ENCODE assay signal across 12 cellular contexts in genomic region chr4:101356928-101357327, GRCh38. TPM values are rescaled to one million over a fixed set of nuclear protein-coding genes. Genes with fewer than 3 reads are reported as not detected.
DNase-seq lines count a peak whose midpoint lies in the region; ATAC-seq and TF ChIP-seq lines count a peak whose summit lies in the region.
"Had no signal": no experiment of that assay in that cellular context is flagged by ENCODE, and none has a peak within 500 bp of the region (broad histone marks: within the 10 kb centered on the region; RNA-seq: fewer than 3 reads in every experiment).

No MANE protein-coding gene starts in this region.

- CTCF ChIA-PET in AG04450 (lab: Charles Lee), result interaction anchor here (1.3 kb wide), 1 partner anchor 9 kb away, joined by 3 read pairs; the partner anchor contains the start of gene PPP3CA

- no peaks in the 10 kb centered on the region for H3K27me3 ChIP-seq in AG04450 (ENCODE audit: control insufficient read depth, insufficient read depth, low read length)

- ATAC-seq in HG02884 (IDR thresholded peaks at IDR 0.05; ENCODE audit: unreplicated experiment) (no peak), GM18868 (IDR thresholded peaks at IDR 0.05; ENCODE audit: unreplicated experiment) (no peak), HG03045 (IDR thresholded peaks at IDR 0.05; ENCODE audit: unreplicated experiment) (no peak)

- no peak overlapping the region; the same call in 1 of the 2 replicates for H3K4me3 ChIP-seq in AG04450 (ENCODE audit: low read depth, low read length)
- H3K4me3 ChIP-seq in cardiac fibroblast (replicated peaks in 1 of 2; ENCODE audit: low read depth in 2 of 2, low read length in 2 of 2), result no peak overlapping the region

- POLR2A ChIA-PET in AG04450 (lab: Yijun Ruan, JAX), result interaction anchor here (1.0 to 1.6 kb wide), 3 partner anchors 9 to 10 kb away, joined by 4 to 10 read pairs (median 7); partner anchors contain the start of gene PPP3CA

- TF ChIP-seq EP300 in Ishikawa (IDR thresholded peaks at IDR 0.05; ENCODE audit: borderline replicate concordance), result peak; percentile 51; the same call in 1 of the 2 replicates

- TF ChIP-seq RAD21 in Ishikawa (IDR thresholded peaks at IDR 0.05; ENCODE audit: low read depth), result no peak

- no peak for TF ChIP-seq CTCF in AG04450 (IDR thresholded peaks at IDR 0.05; ENCODE audit: low read depth, low read length)
- no peak for TF ChIP-seq CTCF in cardiac fibroblast (IDR thresholded peaks at IDR 0.05; ENCODE audit: low read depth, low read length)

- no peaks in the 10 kb centered on the region for H3K9me3 ChIP-seq in AG04450 (ENCODE audit: control insufficient read depth, insufficient read depth, low read length)

- DNase-seq in AG04450 (ENCODE audit: low read depth, low spot score) (peak; percentile 94), cardiac fibroblast (ENCODE audit: low read depth in 2 of 2) (peak; percentile 82 to 95), lung microvascular endothelial cell (ENCODE audit: low read depth in 2 of 2) (peak; percentile 56 to 75)
- no peak for DNase-seq in activated T-cell treated with anti-CD3 and anti-CD28 coated beads, Interleukin-2, amount 50 U/mL, for 48 hours
- DNase-seq: activated effector memory CD4-positive, alpha-beta T cell treated with anti-CD3 and anti-CD28 coated beads, Interleukin-2, amount 50 U/mL, for 16 hours; C1 segment of cervical spinal cord; stimulated activated CD4-positive, alpha-beta T cell treated with anti-CD3 and anti-CD28 coated beads, Interleukin-4, amount 100 ng/mL, for 4 hours; T-helper 2 cell had no signal

- H3K27ac ChIP-seq in AG04450 (ENCODE audit: low read depth, low read length), result peak overlapping the region; percentile 77

TF ChIP-seq in Ishikawa, 13 proteins besides CTCF, POLR2A, EP300 and RAD21:
- TF ChIP-seq FOXM1 (IDR thresholded peaks at IDR 0.05; ENCODE audit: borderline replicate concordance, low read depth), result no peak
- TF ChIP-seq, protein P1, sequence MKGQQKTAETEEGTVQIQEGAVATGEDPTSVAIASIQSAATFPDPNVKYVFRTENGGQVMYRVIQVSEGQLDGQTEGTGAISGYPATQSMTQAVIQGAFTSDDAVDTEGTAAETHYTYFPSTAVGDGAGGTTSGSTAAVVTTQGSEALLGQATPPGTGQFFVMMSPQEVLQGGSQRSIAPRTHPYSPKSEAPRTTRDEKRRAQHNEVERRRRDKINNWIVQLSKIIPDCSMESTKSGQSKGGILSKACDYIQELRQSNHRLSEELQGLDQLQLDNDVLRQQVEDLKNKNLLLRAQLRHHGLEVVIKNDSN (IDR thresholded peaks at IDR 0.05), result no peak
- TF ChIP-seq NFIC (IDR thresholded peaks at IDR 0.05), result peak; percentile 55
- TF ChIP-seq, protein P2, sequence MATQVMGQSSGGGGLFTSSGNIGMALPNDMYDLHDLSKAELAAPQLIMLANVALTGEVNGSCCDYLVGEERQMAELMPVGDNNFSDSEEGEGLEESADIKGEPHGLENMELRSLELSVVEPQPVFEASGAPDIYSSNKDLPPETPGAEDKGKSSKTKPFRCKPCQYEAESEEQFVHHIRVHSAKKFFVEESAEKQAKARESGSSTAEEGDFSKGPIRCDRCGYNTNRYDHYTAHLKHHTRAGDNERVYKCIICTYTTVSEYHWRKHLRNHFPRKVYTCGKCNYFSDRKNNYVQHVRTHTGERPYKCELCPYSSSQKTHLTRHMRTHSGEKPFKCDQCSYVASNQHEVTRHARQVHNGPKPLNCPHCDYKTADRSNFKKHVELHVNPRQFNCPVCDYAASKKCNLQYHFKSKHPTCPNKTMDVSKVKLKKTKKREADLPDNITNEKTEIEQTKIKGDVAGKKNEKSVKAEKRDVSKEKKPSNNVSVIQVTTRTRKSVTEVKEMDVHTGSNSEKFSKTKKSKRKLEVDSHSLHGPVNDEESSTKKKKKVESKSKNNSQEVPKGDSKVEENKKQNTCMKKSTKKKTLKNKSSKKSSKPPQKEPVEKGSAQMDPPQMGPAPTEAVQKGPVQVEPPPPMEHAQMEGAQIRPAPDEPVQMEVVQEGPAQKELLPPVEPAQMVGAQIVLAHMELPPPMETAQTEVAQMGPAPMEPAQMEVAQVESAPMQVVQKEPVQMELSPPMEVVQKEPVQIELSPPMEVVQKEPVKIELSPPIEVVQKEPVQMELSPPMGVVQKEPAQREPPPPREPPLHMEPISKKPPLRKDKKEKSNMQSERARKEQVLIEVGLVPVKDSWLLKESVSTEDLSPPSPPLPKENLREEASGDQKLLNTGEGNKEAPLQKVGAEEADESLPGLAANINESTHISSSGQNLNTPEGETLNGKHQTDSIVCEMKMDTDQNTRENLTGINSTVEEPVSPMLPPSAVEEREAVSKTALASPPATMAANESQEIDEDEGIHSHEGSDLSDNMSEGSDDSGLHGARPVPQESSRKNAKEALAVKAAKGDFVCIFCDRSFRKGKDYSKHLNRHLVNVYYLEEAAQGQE (IDR thresholded peaks at IDR 0.05; ENCODE audit: low read depth), result no peak
- TF ChIP-seq TCF12 (IDR thresholded peaks at IDR 0.05; ENCODE audit: low read depth), result peak; percentile 60
- no peak for TF ChIP-seq ZBTB7A (IDR thresholded peaks at IDR 0.05; ENCODE audit: low read depth)
- TF ChIP-seq TAF1 (IDR thresholded peaks at IDR 0.05; ENCODE audit: low read depth), result no peak
- no peak for TF ChIP-seq YY1 (IDR thresholded peaks at IDR 0.05; ENCODE audit: low read depth)
- TF ChIP-seq, protein P3, sequence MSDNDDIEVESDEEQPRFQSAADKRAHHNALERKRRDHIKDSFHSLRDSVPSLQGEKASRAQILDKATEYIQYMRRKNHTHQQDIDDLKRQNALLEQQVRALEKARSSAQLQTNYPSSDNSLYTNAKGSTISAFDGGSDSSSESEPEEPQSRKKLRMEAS (IDR thresholded peaks at IDR 0.05), result no peak
- no peak for TF ChIP-seq EGR1 (IDR thresholded peaks at IDR 0.05)
- TF ChIP-seq CREB1 (IDR thresholded peaks at IDR 0.05; ENCODE audit: low read depth), result no peak
- peak; percentile 72 for TF ChIP-seq TEAD4 (IDR thresholded peaks at IDR 0.05)
TF ChIP-seq in Ishikawa: peak in this region for 3.

RNA-seq across cellular contexts. Expression of gene PPP3CA, which starts 9.6 kb away (rescaled TPM):
- 32.5 and 38.7 TPM in 2 replicates for polyA plus RNA-seq in AG04450 (2011; rRNA removed)
- 53.4 and 87.6 TPM in 2 replicates for polyA minus RNA-seq in AG04450 (2011; rRNA and poly(A)+ RNA removed)
- 36.2 and 48.8 TPM in 2 replicates for total RNA-seq in lung microvascular endothelial cell

Comparison
In these comparisons a context has a peak if more than half of its experiments do, and no peak if none do; other contexts are left out.
1. DNase-seq: peak in AG04450 (single experiment), cardiac fibroblast (2 of 2) and lung microvascular endothelial cell (2 of 2); none in activated T-cell treated with anti-CD3 and anti-CD28 coated beads, Interleukin-2, amount 50 U/mL, for 48 hours (0 of 2).